4 cellular contexts compared by ENCODE assay signal in genomic region chr2:39197003-39197402, GRCh38. TPM values are rescaled to one million over a fixed set of nuclear protein-coding genes. Genes with fewer than 3 reads are reported as not detected.
"Had no signal": no experiment of that assay in that cellular context is flagged by ENCODE, and none has a peak within 500 bp of the region (broad histone marks: within the 10 kb centered on the region; RNA-seq: fewer than 3 reads in every experiment).

No MANE protein-coding gene starts in this region.

RNA-seq across cellular contexts. Expression of gene CDKL4, which starts 46.8 kb away (rescaled TPM):
- total RNA-seq: LHCN-M2, M059J, MCF 10A, NCI-H460 had no signal
